8 cellular contexts compared by ENCODE assay signal in the genomic region with DNA sequence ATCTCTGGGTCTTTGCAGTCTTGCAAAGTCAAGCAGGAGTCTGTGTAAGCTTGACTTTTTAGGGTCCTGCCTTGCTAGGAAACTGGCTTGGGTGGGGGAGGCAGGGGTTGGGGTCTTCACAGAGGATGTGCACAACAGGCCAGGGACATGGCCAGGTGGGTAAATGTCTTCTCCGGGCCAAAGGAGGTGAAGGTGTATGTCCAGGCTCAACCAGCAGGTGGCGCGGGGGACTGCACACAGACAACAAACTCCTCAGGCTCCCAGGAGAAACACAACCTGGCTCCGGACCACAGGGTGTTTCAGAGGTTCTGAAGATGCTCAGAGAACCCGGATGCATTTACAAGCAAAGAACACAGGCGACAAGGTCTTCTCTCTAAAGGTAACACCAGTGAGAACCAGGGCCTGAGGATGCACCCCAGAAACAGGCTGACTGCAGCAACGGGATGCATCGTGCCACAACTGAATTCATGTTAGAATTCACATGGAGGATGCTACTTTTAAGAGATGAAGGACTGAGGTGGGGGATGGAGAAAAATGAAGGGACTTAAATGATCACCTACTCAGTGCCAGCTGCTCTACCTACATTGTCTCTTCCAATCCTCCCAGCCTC. TPM values are rescaled to one million over a fixed set of nuclear protein-coding genes. Genes with fewer than 3 reads are reported as not detected.
DNase-seq lines count a peak whose midpoint lies in the region; ATAC-seq and TF ChIP-seq lines count a peak whose summit lies in the region.

No MANE protein-coding gene starts in this region.

- H3K27ac ChIP-seq in HCT116 (ENCODE audit: low read depth, low read length) = no peak overlapping the region

- CTCF ChIA-PET in BJ (lab: Yijun Ruan, JAX) = interaction anchor here (1.0 to 5.3 kb wide), 11 partner anchors 8 to 219 kb away, joined by 3 to 51 read pairs (median 6); no protein-coding TSS in a partner anchor
- CTCF ChIA-PET in HCT116 (lab: Charles Lee) = interaction anchor here (1.9 to 2.2 kb wide), 2 partner anchors 132 kb away, joined by 7 to 13 read pairs; no protein-coding TSS in a partner anchor

- H3K4me3 ChIP-seq in BJ (ENCODE audit: low read depth, low read length) (no peak overlapping the region), HCT116 (replicated peaks in 1 of 2; ENCODE audit: low read depth in 1 of 2, low read length in 2 of 2) (no peak overlapping the region)

- H3K9ac ChIP-seq in HCT116 (ENCODE audit: low read length) = no peak overlapping the region

- RAD21 ChIA-PET in HCT116 (lab: Charles Lee; ENCODE audit: low non-redundant PET in 1 of 2, low total read pairs in 2 of 2, uncharacterized antibody in 2 of 2, unreplicated experiment in 2 of 2) = no interaction called here

- H3K9me3 ChIP-seq in HCT116 (ENCODE audit: control insufficient read depth in 1 of 2, insufficient read depth in 1 of 2, low read depth in 1 of 2, low read length in 2 of 2) = no peaks in the 10 kb centered on the region

- no peak overlapping the region for H3K4me3 Mint-ChIP-seq in activated naive CD8-positive, alpha-beta T cell treated with anti-CD3 and anti-CD28 coated beads for 36 hours

- H3K27me3 Mint-ChIP-seq in activated naive CD8-positive, alpha-beta T cell treated with anti-CD3 and anti-CD28 coated beads for 36 hours = peaks cover 12% of the 10 kb centered on the region

- TF ChIP-seq RAD21 in HCT116 (IDR thresholded peaks at IDR 0.05; ENCODE audit: low read depth) = peak; percentile 56

- POLR2A ChIA-PET in BJ (lab: Charles Lee) = no interaction called here
- POLR2A ChIA-PET in HCT116 (lab: Charles Lee) = no interaction called here

- H3K4me2 ChIP-seq in HCT116 (ENCODE audit: low read length) = no peak overlapping the region

- no peaks in the 10 kb centered on the region for H3K9me2 ChIP-seq in HCT116 (ENCODE audit: insufficient read depth)

- H3K9me3 Mint-ChIP-seq in activated naive CD8-positive, alpha-beta T cell treated with anti-CD3 and anti-CD28 coated beads for 36 hours = no peaks in the 10 kb centered on the region

- H3K79me2 ChIP-seq in HCT116 (ENCODE audit: insufficient read depth, low read length) = no peaks in the 10 kb centered on the region

- TF ChIP-seq CTCF in BJ (IDR thresholded peaks at IDR 0.05; ENCODE audit: insufficient read depth, low read depth, low read length) (peak; percentile 74), HCT116 (IDR thresholded peaks at IDR 0.05 in 2 of 3, conservative IDR thresholded peaks at IDR 0.05 in 1 of 3; ENCODE audit: borderline replicate concordance in 1 of 3, insufficient read depth in 1 of 3, low read depth in 2 of 3, low read length in 2 of 3) (peak; percentile 49 to 90 (median 88); a peak in 5 of 6 replicates)

- H3K27me3 ChIP-seq in BJ (ENCODE audit: control insufficient read depth, insufficient read depth, low read length) = no peaks in the 10 kb centered on the region
- no peaks in the 10 kb centered on the region for H3K27me3 ChIP-seq in HCT116 (ENCODE audit: insufficient read depth, low read length)

- ATAC-seq in HCT116 (peak; percentile 56), GM21717 (IDR thresholded peaks at IDR 0.05; ENCODE audit: unreplicated experiment) (no peak), sciatic nerve (no peak)

- no peak for DNase-seq in BJ (ENCODE audit: low read depth)
- peak; percentile 24 for DNase-seq in HCT116 (ENCODE audit: low read depth, low spot score)
- DNase-seq in SHP77 treated with DMSO at 0.1 percent for 48 hours (lab: John Stamatoyannopoulos, UW) = peak; percentile 13
- DNase-seq in activated naive CD8-positive, alpha-beta T cell treated with anti-CD3 and anti-CD28 coated beads for 36 hours = peak; percentile 42
- DNase-seq in hepatic stellate cell (ENCODE audit: low spot score) = peak; percentile 62
- DNase-seq in stimulated activated CD4-positive, alpha-beta T cell treated with anti-CD3 and anti-CD28 coated beads, Interleukin-2, amount 100 ng/mL, for 24 hours = peak; percentile 67 to 76
- no peak for DNase-seq in sciatic nerve (ENCODE audit: low spot score)

- H3K36me3 ChIP-seq in BJ (ENCODE audit: control insufficient read depth, insufficient read depth, low read length) = no peaks in the 10 kb centered on the region
- H3K36me3 ChIP-seq in HCT116 (ENCODE audit: control insufficient read depth in 1 of 2, insufficient read depth in 2 of 2, low read length in 2 of 2) = no peaks in the 10 kb centered on the region

- peaks cover 4% of the 10 kb centered on the region for H3K4me1 Mint-ChIP-seq in activated naive CD8-positive, alpha-beta T cell treated with anti-CD3 and anti-CD28 coated beads for 36 hours

- no peak overlapping the region for H2AFZ ChIP-seq in HCT116 (ENCODE audit: low read depth, low read length, poor library complexity, severe bottlenecking)

- H3K27ac Mint-ChIP-seq in activated naive CD8-positive, alpha-beta T cell treated with anti-CD3 and anti-CD28 coated beads for 36 hours = no peak overlapping the region

- BruUV-seq in HCT116 (replicated peaks; lab: Mats Ljungman, UMichigan) = no TSS peak

- intact Hi-C loops in HCT116 (cut with micrococcal nuclease) (loop anchor here (2.0 to 5.0 kb wide), 3 partner anchors 89 to 418 kb away; no protein-coding TSS in a partner anchor), sciatic nerve (cut with DNase I) (no loop called here)

- H3K4me1 ChIP-seq in HCT116 (ENCODE audit: control insufficient read depth in 1 of 2, insufficient read depth in 2 of 2, low read length in 2 of 2) = peaks cover 45 to 67% of the 10 kb centered on the region in 2 experiments

- H3K36me3 Mint-ChIP-seq in activated naive CD8-positive, alpha-beta T cell treated with anti-CD3 and anti-CD28 coated beads for 36 hours = no peaks in the 10 kb centered on the region

- no peaks in the 10 kb centered on the region for H4K20me1 ChIP-seq in HCT116 (ENCODE audit: insufficient read depth)

- TF ChIP-seq POLR2A in HCT116 (IDR thresholded peaks at IDR 0.05; ENCODE audit: borderline replicate concordance, extremely low read depth, insufficient read depth, insufficient read length) = no peak

TF ChIP-seq in HCT116, 20 proteins besides CTCF, POLR2A, EP300 and RAD21:
- TF ChIP-seq SIN3A (IDR thresholded peaks at IDR 0.05; ENCODE audit: low read depth) (no peak), MAX (IDR thresholded peaks at IDR 0.05) (no peak), ELF1 (IDR thresholded peaks at IDR 0.05; ENCODE audit: borderline replicate concordance, low read depth) (no peak), POLR2AphosphoS5 (IDR thresholded peaks at IDR 0.05; ENCODE audit: low read depth, low read length) (no peak), EGR1 (IDR thresholded peaks at IDR 0.05; ENCODE audit: low read depth) (no peak), CEBPB (IDR thresholded peaks at IDR 0.05; ENCODE audit: low read depth) (no peak), FOSL1 (IDR thresholded peaks at IDR 0.05; ENCODE audit: low read depth) (no peak), YY1 (IDR thresholded peaks at IDR 0.05; ENCODE audit: extremely low read depth, insufficient replicate concordance, low read depth, low read length) (no peak), EZH2phosphoT487 (IDR thresholded peaks at IDR 0.05; ENCODE audit: borderline replicate concordance) (no peak), JUND (IDR thresholded peaks at IDR 0.05) (no peak), CBX3 (IDR thresholded peaks at IDR 0.05; ENCODE audit: low read depth) (no peak), EZH2 (IDR thresholded peaks at IDR 0.05) (no peak), ZFX (IDR thresholded peaks at IDR 0.05) (no peak)
- TF ChIP-seq, protein P1, sequence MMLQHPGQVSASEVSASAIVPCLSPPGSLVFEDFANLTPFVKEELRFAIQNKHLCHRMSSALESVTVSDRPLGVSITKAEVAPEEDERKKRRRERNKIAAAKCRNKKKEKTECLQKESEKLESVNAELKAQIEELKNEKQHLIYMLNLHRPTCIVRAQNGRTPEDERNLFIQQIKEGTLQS (IDR thresholded peaks at IDR 0.05) = no peak
TF ChIP-seq in HCT116: peak in this region for 0.

RNA-seq across cellular contexts. Expression of gene PLEKHG3, which starts 56.0 kb away (rescaled TPM):
- 7.1 and 12.4 TPM in 2 replicates for polyA plus RNA-seq in BJ (2011; rRNA removed)
- 10.7 and 17.3 TPM in 2 replicates for polyA minus RNA-seq in BJ (2011; rRNA and poly(A)+ RNA removed)
- total RNA-seq in HCT116 (2021; ENCODE audit: unreplicated experiment) (55.6 TPM), sciatic nerve (101 TPM)
- 36.0 and 37.8 TPM in 2 replicates for polyA plus RNA-seq in HCT116 (2012)
- total RNA-seq in activated naive CD8-positive, alpha-beta T cell treated with anti-CD3 and anti-CD28 coated beads for 36 hours = under 1 TPM in 1 of 2 experiments, not detected in 1; 0.12 TPM

Comparison
In these comparisons a context has a peak if more than half of its experiments do, and no peak if none do; other contexts are left out.
1. DNase-seq: peak in HCT116 (single experiment), SHP77 treated with DMSO at 0.1 percent for 48 hours (single experiment), activated naive CD8-positive, alpha-beta T cell treated with anti-CD3 and anti-CD28 coated beads for 36 hours (single experiment), hepatic stellate cell (single experiment) and stimulated activated CD4-positive, alpha-beta T cell treated with anti-CD3 and anti-CD28 coated beads, Interleukin-2, amount 100 ng/mL, for 24 hours (2 of 2); none in BJ (single experiment) and sciatic nerve (single experiment).
2. RNA of gene PLEKHG3, which starts 56.0 kb away (total RNA-seq): 101 TPM in sciatic nerve (single experiment) and 55.6 TPM in HCT116 (single experiment); 0.12 TPM in activated naive CD8-positive, alpha-beta T cell treated with anti-CD3 and anti-CD28 coated beads for 36 hours; every median in the first group is over 10 times any median in the second.